ENCODE assay signal across 10 cellular contexts in the genomic region with DNA sequence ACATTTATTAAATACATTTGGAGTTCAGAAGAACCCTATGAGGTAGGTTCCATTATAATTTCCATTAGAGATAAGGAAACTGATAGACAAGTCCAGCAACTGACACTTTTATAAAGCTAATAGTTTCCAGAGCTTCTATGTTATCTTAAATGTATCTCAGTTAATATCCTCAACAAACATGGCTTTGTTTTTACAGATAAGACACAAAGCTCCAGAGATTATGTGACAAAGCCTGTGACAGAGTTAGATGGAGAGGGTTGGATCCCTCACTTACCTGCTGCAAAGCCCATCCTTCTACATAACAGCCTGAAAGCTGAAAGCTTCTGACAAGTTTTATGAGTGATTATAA. TPM values are rescaled to one million over a fixed set of nuclear protein-coding genes. Genes with fewer than 3 reads are reported as not detected.
DNase-seq lines count a peak whose midpoint lies in the region; ATAC-seq, FAIRE-seq and TF ChIP-seq lines count a peak whose summit lies in the region.
"Had no signal": no experiment of that assay in that cellular context is flagged by ENCODE, and none has a peak within 500 bp of the region (broad histone marks: within the 10 kb centered on the region; RNA-seq: fewer than 3 reads in every experiment).

No MANE protein-coding gene starts in this region.

- H3K4me1 ChIP-seq in Karpas-422 (ENCODE audit: low read length) (peaks cover 17% of the 10 kb centered on the region), pancreas (peaks cover 0 to 8% (median 3%) of the 10 kb centered on the region in 3 donors)

- peak overlapping the region; percentile 96 to 97 for H3K27ac Mint-ChIP-seq in effector memory CD8-positive, alpha-beta T cell

- no peak for FAIRE-seq in pancreas (lab: Jason Lieb, UNC)

- peaks cover 28% of the 10 kb centered on the region; the same call in 1 of the 2 replicates for H3K36me3 ChIP-seq in Karpas-422 (ENCODE audit: insufficient read depth, low read length)
- H3K36me3 ChIP-seq in pancreas: no peaks in the 10 kb centered on the region

- H3K4me3 ChIP-seq in GM08714 (ENCODE audit: low read length): peak overlapping the region; percentile 97; the same call in 1 of the 2 replicates
- H3K4me3 ChIP-seq in Karpas-422 (ENCODE audit: low read length): peak overlapping the region; percentile 92
- H3K4me3 ChIP-seq in pancreas: peak overlapping the region; percentile 64 to 87 (median 79)

- no peaks in the 10 kb centered on the region for H3K9me2 ChIP-seq in Karpas-422 (replicated peaks; ENCODE audit: insufficient read depth, low read length)

- intact Hi-C loops in pancreas (cut with DNase I): no loop called here

- H3K27me3 ChIP-seq in Karpas-422 (ENCODE audit: low read length) (no peaks in the 10 kb centered on the region), pancreas (no peaks in the 10 kb centered on the region)

- peak; percentile 5 for ATAC-seq in effector memory CD8-positive, alpha-beta T cell (replicated peaks)
- ATAC-seq in pancreas: no peak
- ATAC-seq in GM18519 (IDR thresholded peaks at IDR 0.05; ENCODE audit: low FRiP score, unreplicated experiment): no peak
- no peak for ATAC-seq in HG02798 (IDR thresholded peaks at IDR 0.05; ENCODE audit: poor library complexity, unreplicated experiment)

- H2AFZ ChIP-seq in Karpas-422 (ENCODE audit: low read length): peak overlapping the region; percentile 95

- H3K27me3 Mint-ChIP-seq in effector memory CD8-positive, alpha-beta T cell: peaks cover under 1 to 13% of the 10 kb centered on the region in 2 donors

- TF ChIP-seq CTCF in pancreas (IDR thresholded peaks at IDR 0.05): no peak

- no peaks in the 10 kb centered on the region for H3K9me3 Mint-ChIP-seq in effector memory CD8-positive, alpha-beta T cell

- H3K4me2 ChIP-seq in Karpas-422 (ENCODE audit: low read depth, low read length, poor library complexity, severe bottlenecking): peak overlapping the region; percentile 90

- peaks cover 40% of the 10 kb centered on the region for H3K79me2 ChIP-seq in Karpas-422 (ENCODE audit: low read length)

- H3K9ac ChIP-seq in Karpas-422 (ENCODE audit: low read length): peak overlapping the region; percentile 86

- H3K9me3 ChIP-seq in Karpas-422 (ENCODE audit: low read length) (no peaks in the 10 kb centered on the region), pancreas (no peaks in the 10 kb centered on the region)

- no peak for DNase-seq in Karpas-422
- no peak for DNase-seq in effector memory CD8-positive, alpha-beta T cell
- DNase-seq in pancreas: no peak
- no peak for DNase-seq in NCI-H774 (lab: John Stamatoyannopoulos, UW)
- no peak for DNase-seq in OCI-M2 (lab: John Stamatoyannopoulos, UW; ENCODE audit: unreplicated experiment)

- peaks cover 15% of the 10 kb centered on the region for H3K36me3 Mint-ChIP-seq in effector memory CD8-positive, alpha-beta T cell (ENCODE audit: insufficient read depth)

- H3K27ac ChIP-seq in Karpas-422 (ENCODE audit: low read length) (peak overlapping the region; percentile 26; the same call in 1 of the 2 replicates), pancreas (peak overlapping the region in 2 of 4 donors; percentile 37 to 45)

- peaks cover 7 to 20% of the 10 kb centered on the region in 2 donors for H3K4me1 Mint-ChIP-seq in effector memory CD8-positive, alpha-beta T cell (ENCODE audit: low read depth in 2 of 2)

- H3K4me3 Mint-ChIP-seq in effector memory CD8-positive, alpha-beta T cell: peak overlapping the region; percentile 97

- no peaks in the 10 kb centered on the region for H4K20me1 ChIP-seq in Karpas-422 (ENCODE audit: insufficient read depth, low read depth, low read length)

RNA-seq across cellular contexts. Expression of gene COMMD2, which starts 0.5 kb away (rescaled TPM):
- 18.8 and 33.8 TPM in 2 replicates for total RNA-seq in Karpas-422 (2014; rRNA removed; shearing (Covaris generic); ENCODE audit: low replicate concordance)
- 10 to 100 TPM in 5 of 6 donors, 1 to 10 TPM in 1; 9.0 to 19.2 (median 14.1) TPM for total RNA-seq in pancreas
- polyA plus RNA-seq in pancreas: 1 to 10 TPM; 4.4 to 8.4 TPM

RNA-seq across cellular contexts. Expression of gene ANKUB1, which starts 39.6 kb away (rescaled TPM):
- total RNA-seq in Karpas-422 (2014; rRNA removed; shearing (Covaris generic); ENCODE audit: low replicate concordance): not detected in 2 replicates
- total RNA-seq in pancreas: not detected
- not detected for polyA plus RNA-seq in pancreas
- total RNA-seq: HT1080, mucosa of gallbladder had no signal
